17 cellular contexts compared by ENCODE assay signal in the genomic region with DNA sequence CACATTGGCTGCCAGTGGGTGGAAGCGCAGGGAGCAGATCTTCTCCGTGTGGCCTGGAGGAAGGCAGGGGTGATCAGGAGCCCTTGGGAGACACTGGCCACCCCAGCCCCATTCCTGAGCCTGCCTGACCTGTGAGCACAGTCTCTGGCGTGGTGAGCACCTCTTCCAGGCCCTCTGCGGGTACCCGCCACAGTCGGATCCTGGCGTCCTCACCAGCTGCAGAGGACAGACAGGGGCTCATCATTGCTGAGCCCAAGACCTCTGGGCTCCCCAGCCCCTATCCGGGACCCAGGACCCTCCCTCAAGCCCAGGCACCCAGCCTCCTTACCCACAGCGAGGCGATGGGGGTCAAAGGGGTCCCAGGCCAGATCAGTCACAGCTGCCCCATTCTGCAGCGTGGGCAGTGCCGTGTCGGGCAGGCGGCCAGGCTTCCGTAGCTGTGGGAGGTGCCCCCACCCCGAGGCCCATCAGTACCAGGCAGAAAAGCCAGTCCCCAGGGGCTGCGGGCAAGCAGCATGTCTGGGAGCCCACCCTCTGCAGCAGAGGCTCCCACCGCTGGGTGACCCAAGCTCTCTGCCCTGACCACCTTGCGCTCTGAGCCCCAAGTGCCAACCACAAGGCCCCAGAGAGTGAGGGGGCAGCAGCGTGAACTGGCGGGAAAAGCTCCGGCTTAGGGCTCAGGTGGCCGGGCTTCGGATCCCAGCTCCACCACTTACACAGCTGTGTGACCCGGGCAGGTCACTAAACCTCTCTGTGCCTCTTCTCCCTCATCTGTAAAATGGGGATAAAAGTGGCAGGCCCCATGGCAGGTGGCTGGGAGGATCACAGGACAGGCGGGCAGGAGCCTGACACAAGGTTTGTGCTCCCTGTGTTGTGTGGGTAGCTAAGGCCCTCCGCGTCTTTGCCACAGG. TPM values are rescaled to one million over a fixed set of nuclear protein-coding genes. Genes with fewer than 3 reads are reported as not detected.
A peak's percentile ranks its signal among the peaks of the same experiment; 100 is the strongest.
DNase-seq lines count a peak whose midpoint lies in the region; ATAC-seq and TF ChIP-seq lines count a peak whose summit lies in the region.
"Had no signal": no experiment of that assay in that cellular context is flagged by ENCODE, and none has a peak within 500 bp of the region (broad histone marks: within the 10 kb centered on the region; RNA-seq: fewer than 3 reads in every experiment).

No MANE protein-coding gene starts in this region.

- H4K8ac ChIP-seq in neuronal stem cell (ENCODE audit: low read depth, low read length), result peak overlapping the region; percentile 82

- H3K4me1 ChIP-seq in BE2C (peaks cover 7% of the 10 kb centered on the region), HCT116 (ENCODE audit: control insufficient read depth in 1 of 2, insufficient read depth in 2 of 2, low read length in 2 of 2) (peaks cover 6 to 12% of the 10 kb centered on the region in 2 experiments), neuronal stem cell (ENCODE audit: control insufficient read depth in 2 of 2, insufficient read depth in 1 of 2, low read depth in 1 of 2, low read length in 2 of 2) (peaks cover 1% of the 10 kb centered on the region in 2 donors)

- no peak for TF ChIP-seq CTCF in BE2C (IDR thresholded peaks at IDR 0.05; ENCODE audit: low read depth, low read length)
- no peak for TF ChIP-seq CTCF in HCT116 (IDR thresholded peaks at IDR 0.05 in 2 of 3, conservative IDR thresholded peaks at IDR 0.05 in 1 of 3; ENCODE audit: borderline replicate concordance in 1 of 3, insufficient read depth in 1 of 3, low read depth in 2 of 3, low read length in 2 of 3)
- no peak for TF ChIP-seq CTCF in VCaP (conservative IDR thresholded peaks at IDR 0.05)

- H2BK12ac ChIP-seq in neuronal stem cell (ENCODE audit: low read length), result peak overlapping the region; percentile 73

- H3K4ac ChIP-seq in neuronal stem cell (ENCODE audit: low read length), result peak overlapping the region; percentile 66

- H2BK120ac ChIP-seq in neuronal stem cell (ENCODE audit: low read depth, low read length), result no peak overlapping the region

- H3K27ac ChIP-seq in HCT116 (ENCODE audit: low read depth, low read length), result peak overlapping the region; percentile 20; the same call in 1 of the 2 replicates
- H3K27ac ChIP-seq in VCaP, result peak overlapping the region; percentile 38; the same call in 1 of the 2 replicates
- H3K27ac ChIP-seq in neuronal stem cell (replicated peaks; ENCODE audit: low read length), result peak overlapping the region; percentile 32
- H3K27ac ChIP-seq: C4-2B had no signal

- WGBS in neuronal stem cell (ENCODE audit: extremely low coverage in 2 of 2, insufficient read length in 2 of 2, insufficient replicate concordance in 1 of 2), 2 donors, result no CpG with 5 or more reads among the region's 28 CpGs

- TF ChIP-seq POLR2A in HCT116 (IDR thresholded peaks at IDR 0.05; ENCODE audit: borderline replicate concordance, extremely low read depth, insufficient read depth, insufficient read length), result no peak

- H2BK5ac ChIP-seq in neuronal stem cell (ENCODE audit: low read length), result peak overlapping the region; percentile 75

- POLR2A ChIA-PET in HCT116 (lab: Charles Lee), result no interaction called here

- H3K4me2 ChIP-seq in HCT116 (ENCODE audit: low read length), result peak overlapping the region; percentile 29; the same call in 1 of the 2 replicates
- H3K4me2 ChIP-seq in neuronal stem cell (ENCODE audit: insufficient read depth, low read length, poor library complexity, severe bottlenecking), result no peak overlapping the region

- CTCF ChIA-PET in HCT116 (lab: Charles Lee), result interaction anchor here (0.7 to 4.4 kb wide), 4 partner anchors 10 to 102 kb away, joined by 3 to 52 read pairs (median 3); no protein-coding TSS in a partner anchor

- H2AFZ ChIP-seq in HCT116 (ENCODE audit: low read depth, low read length, poor library complexity, severe bottlenecking), result no peak overlapping the region
- no peak overlapping the region for H2AFZ ChIP-seq in neuronal stem cell (ENCODE audit: low read length)

- BruUV-seq in HCT116 (replicated peaks; lab: Mats Ljungman, UMichigan), result no TSS peak

- H3K79me1 ChIP-seq in neuronal stem cell (ENCODE audit: low read depth, low read length), result no peaks in the 10 kb centered on the region

- peak; percentile 20 for ATAC-seq in HCT116
- ATAC-seq in GM21381 (IDR thresholded peaks at IDR 0.05; ENCODE audit: unreplicated experiment), result no peak

- DNase-seq in BE2C, result peak; percentile 11
- DNase-seq in HCT116 (ENCODE audit: low read depth, low spot score), result no peak
- no peak for DNase-seq in neuronal stem cell (ENCODE audit: low spot score)
- no peak for DNase-seq in central memory CD4-positive, alpha-beta T cell
- DNase-seq in amygdala (lab: John Stamatoyannopoulos, UW), result no peak
- DNase-seq: COR-L47, DMS 273 treated with DMSO at 0.1 percent for 48 hours, GOT3, NCI-H1417 treated with DMSO at 0.1 percent for 48 hours, NCI-H187 treated with DMSO at 0.1 percent for 48 hours, NCI-H2227 treated with DMSO at 0.1 percent for 48 hours, NCI-H774, SIG-M5 had no signal

- H3K14ac ChIP-seq in neuronal stem cell (ENCODE audit: low read length), result peak overlapping the region; percentile 71

- H3K27me3 ChIP-seq in BE2C, result no peaks in the 10 kb centered on the region
- H3K27me3 ChIP-seq in HCT116 (ENCODE audit: insufficient read depth, low read length), result no peaks in the 10 kb centered on the region
- no peaks in the 10 kb centered on the region for H3K27me3 ChIP-seq in neuronal stem cell (ENCODE audit: control insufficient read depth in 3 of 3, insufficient read depth in 3 of 3, low read depth in 1 of 3, low read length in 3 of 3)

- H2BK15ac ChIP-seq in neuronal stem cell (ENCODE audit: low read length), result peak overlapping the region; percentile 67

- RAD21 ChIA-PET in HCT116 (lab: Charles Lee; ENCODE audit: low non-redundant PET in 1 of 2, low total read pairs in 2 of 2, uncharacterized antibody in 2 of 2, unreplicated experiment in 2 of 2), result no interaction called here

- no peaks in the 10 kb centered on the region for H3K79me2 ChIP-seq in HCT116 (ENCODE audit: insufficient read depth, low read length)

- peak overlapping the region; percentile 75 for H2AK5ac ChIP-seq in neuronal stem cell (ENCODE audit: low read depth, low read length)

- no peak for TF ChIP-seq RAD21 in HCT116 (IDR thresholded peaks at IDR 0.05; ENCODE audit: low read depth)

- H3K23ac ChIP-seq in neuronal stem cell (ENCODE audit: low read depth, low read length, poor library complexity), result peak overlapping the region; percentile 43

- H3K9ac ChIP-seq in HCT116 (ENCODE audit: low read length) (no peak overlapping the region), neuronal stem cell (ENCODE audit: low read depth, low read length, poor library complexity) (peak overlapping the region; percentile 44)

- no peaks in the 10 kb centered on the region for H4K20me1 ChIP-seq in HCT116 (ENCODE audit: insufficient read depth)

- H3K4me3 ChIP-seq in BE2C (ENCODE audit: low read depth, low read length) (no peak overlapping the region), HCT116 (replicated peaks in 1 of 2; ENCODE audit: low read depth in 1 of 2, low read length in 2 of 2) (no peak overlapping the region), neuronal stem cell (ENCODE audit: low read length in 2 of 2) (no peak overlapping the region)

- no peaks in the 10 kb centered on the region for H3K9me2 ChIP-seq in HCT116 (ENCODE audit: insufficient read depth)

- H3K9me3 ChIP-seq in BE2C (no peaks in the 10 kb centered on the region), HCT116 (ENCODE audit: control insufficient read depth in 1 of 2, insufficient read depth in 1 of 2, low read depth in 1 of 2, low read length in 2 of 2) (no peaks in the 10 kb centered on the region), neuronal stem cell (replicated peaks in 1 of 2; ENCODE audit: control insufficient read depth in 2 of 2, insufficient read depth in 1 of 2, low read depth in 1 of 2, low read length in 2 of 2) (no peaks in the 10 kb centered on the region)

- peak overlapping the region; percentile 43 for H4K91ac ChIP-seq in neuronal stem cell (ENCODE audit: low read depth, low read length, poor library complexity)

- intact Hi-C loops in HCT116 (cut with micrococcal nuclease), result no loop called here

- H3K18ac ChIP-seq in neuronal stem cell (ENCODE audit: low read length), result peak overlapping the region; percentile 85

- H3K36me3 ChIP-seq in BE2C (no peaks in the 10 kb centered on the region), HCT116 (ENCODE audit: control insufficient read depth in 1 of 2, insufficient read depth in 2 of 2, low read length in 2 of 2) (no peaks in the 10 kb centered on the region; a peak in 1 of 4 replicates), neuronal stem cell (replicated peaks in 1 of 2; ENCODE audit: control insufficient read depth in 2 of 2, insufficient read depth in 2 of 2, low read length in 2 of 2) (no peaks in the 10 kb centered on the region)

TF ChIP-seq in HCT116, 20 proteins besides CTCF, POLR2A, EP300 and RAD21 (continues in another document):
- no peak for TF ChIP-seq SP1 (IDR thresholded peaks at IDR 0.05; ENCODE audit: low read depth)
- TF ChIP-seq FOSL1 (IDR thresholded peaks at IDR 0.05; ENCODE audit: low read depth), result no peak

RNA-seq across cellular contexts. Expression of a gene that starts 10.2 kb away (rescaled TPM):
- polyA plus RNA-seq in BE2C (2012; ENCODE audit: insufficient read depth, insufficient read length, low read depth), result 216 TPM
- total RNA-seq in HCT116 (2021; ENCODE audit: unreplicated experiment), result 102 TPM
- polyA plus RNA-seq in HCT116 (2012), result 98.6 and 111 TPM in 2 replicates
- 76.9 TPM for polyA plus RNA-seq in neuronal stem cell (2013, experiment 1 of 2)
- polyA plus RNA-seq in neuronal stem cell (2013, experiment 2 of 2), result 74.7 TPM

RNA-seq across cellular contexts. Expression of a gene that starts 10.4 kb away (rescaled TPM):
- 147 TPM for polyA plus RNA-seq in BE2C (2012; ENCODE audit: insufficient read depth, insufficient read length, low read depth)
- 6.3 TPM for total RNA-seq in HCT116 (2021; ENCODE audit: unreplicated experiment)
- 6.7 and 7.4 TPM in 2 replicates for polyA plus RNA-seq in HCT116 (2012)
- polyA plus RNA-seq in neuronal stem cell (2013, experiment 1 of 2), result 7.8 TPM
- polyA plus RNA-seq in neuronal stem cell (2013, experiment 2 of 2), result 7.6 TPM
- total RNA-seq: OCI-LY7 had no signal

RNA-seq across cellular contexts. Expression of a gene that starts 45.4 kb away (rescaled TPM):
- 45.4 TPM for polyA plus RNA-seq in BE2C (2012; ENCODE audit: insufficient read depth, insufficient read length, low read depth)
- total RNA-seq in HCT116 (2021; ENCODE audit: unreplicated experiment), result 18.2 TPM
- polyA plus RNA-seq in HCT116 (2012), result 15.5 and 15.6 TPM in 2 replicates
- 7.6 TPM for polyA plus RNA-seq in neuronal stem cell (2013, experiment 1 of 2)
- polyA plus RNA-seq in neuronal stem cell (2013, experiment 2 of 2), result 7.9 TPM

RNA-seq across cellular contexts. Expression of a gene that starts 55.1 kb away (rescaled TPM):
- 72.6 TPM for polyA plus RNA-seq in BE2C (2012; ENCODE audit: insufficient read depth, insufficient read length, low read depth)
- 21.3 TPM for total RNA-seq in HCT116 (2021; ENCODE audit: unreplicated experiment)
- 9.7 and 11.0 TPM in 2 replicates for polyA plus RNA-seq in HCT116 (2012)
- 8.9 TPM for polyA plus RNA-seq in neuronal stem cell (2013, experiment 1 of 2)
- polyA plus RNA-seq in neuronal stem cell (2013, experiment 2 of 2), result 10.3 TPM
